Comparison of ENCODE assay signal across 19 cellular contexts in genomic region chr6:160040527-160041264, GRCh38.
DNase-seq lines count a peak whose midpoint lies in the region; ATAC-seq and TF ChIP-seq lines count a peak whose summit lies in the region.
"Had no signal": no experiment of that assay in that cellular context is flagged by ENCODE, and none has a peak within 500 bp of the region (broad histone marks: within the 10 kb centered on the region; RNA-seq: fewer than 3 reads in every experiment).

No MANE protein-coding gene starts in this region.

- peak overlapping the region; percentile 13 for H3K27ac ChIP-seq in left ventricle myocardium inferior (replicated peaks)
- no peak overlapping the region for H3K27ac ChIP-seq in heart left ventricle
- H3K27ac ChIP-seq: testis had no signal

- H3K36me3 ChIP-seq in left ventricle myocardium inferior (peaks cover 61% of the 10 kb centered on the region), heart left ventricle (peaks cover 0 to 99% (median 58%) of the 10 kb centered on the region in 9 donors)

- H3K9me3 ChIP-seq in left ventricle myocardium inferior (replicated peaks) (no peaks in the 10 kb centered on the region), heart left ventricle (no peaks in the 10 kb centered on the region)
- H3K9me3 ChIP-seq: testis had no signal

- TF ChIP-seq CTCF in left ventricle myocardium inferior (IDR thresholded peaks at IDR 0.05; ENCODE audit: borderline replicate concordance) (no peak), heart left ventricle (IDR thresholded peaks at IDR 0.05) (no peak), chondrocyte (IDR thresholded peaks at IDR 0.05) (no peak), natural killer cell (IDR thresholded peaks at IDR 0.05) (no peak)

- 93 to 96% (median 94%) methylated on average over 19 of the region's 19 CpGs for WGBS in heart left ventricle, 4 donors

- H3K4me1 ChIP-seq in left ventricle myocardium inferior (peaks cover 64% of the 10 kb centered on the region), heart left ventricle (peaks cover 0 to 59% (median 15%) of the 10 kb centered on the region in 12 donors)
- H3K4me1 ChIP-seq: testis had no signal

- H3K9me3 Mint-ChIP-seq in chondrocyte (ENCODE audit: low read depth) (no peaks in the 10 kb centered on the region), natural killer cell (no peaks in the 10 kb centered on the region)
- H3K9me3 Mint-ChIP-seq: CD4-positive, CD25-positive, alpha-beta regulatory T cell; neural crest cell had no signal

- intact Hi-C loops in left ventricle myocardium inferior (cut with micrococcal nuclease) (no loop called here), heart left ventricle (cut with DNase I) (loop anchor here in 6 of 10 donors (5.0 to 10.0 kb wide), 4 partner anchors 63 to 176 kb away; no protein-coding TSS in a partner anchor), natural killer cell (cut with micrococcal nuclease) (no loop called here)

- H3K36me3 Mint-ChIP-seq in chondrocyte (ENCODE audit: low read depth) (peaks cover 37% of the 10 kb centered on the region), natural killer cell (peaks cover 35% of the 10 kb centered on the region)

- DNase-seq in left ventricle myocardium inferior (no peak), heart left ventricle (no peak), chondrocyte (ENCODE audit: low spot score) (no peak), natural killer cell (no peak), cerebellum (ENCODE audit: low spot score) (no peak), COR-L47 (lab: John Stamatoyannopoulos, UW) (no peak)
- DNase-seq: activated CD4-positive, alpha-beta T cell treated with anti-CD3 and anti-CD28 coated beads for 4 hours; activated CD8-positive, alpha-beta memory T cell treated with anti-CD3 and anti-CD28 coated beads, Interleukin-2, amount 50 U/mL, for 48 hours; effector CD8-positive, alpha-beta T cell; NCI-H146; NCI-H526 treated with DMSO at 0.1 percent for 48 hours; SHP77; stimulated activated CD4-positive, alpha-beta T cell treated with anti-CD3 and anti-CD28 coated beads, Interleukin-12 subunit alpha, Interleukin-12 subunit beta, amount 100 ng/mL, for 4 hours; stimulated activated CD8-positive, alpha-beta memory T cell treated with anti-CD3 and anti-CD28 coated beads, Interleukin-4, amount 100 ng/mL, for 48 hours had no signal

- no peak for TF ChIP-seq POLR2A in heart left ventricle (IDR thresholded peaks at IDR 0.05)

- H3K27me3 ChIP-seq in left ventricle myocardium inferior (ENCODE audit: low read depth) (no peaks in the 10 kb centered on the region), heart left ventricle (no peaks in the 10 kb centered on the region)
- H3K27me3 ChIP-seq: testis had no signal

- ATAC-seq in heart left ventricle (no peak), natural killer cell (no peak), esophagus mucosa (no peak), GM21786 (IDR thresholded peaks at IDR 0.05; ENCODE audit: unreplicated experiment) (no peak)

- H3K4me3 Mint-ChIP-seq in chondrocyte (ENCODE audit: unreplicated experiment) (no peak overlapping the region), natural killer cell (no peak overlapping the region)
- H3K4me3 Mint-ChIP-seq: CD4-positive, CD25-positive, alpha-beta regulatory T cell; neural crest cell had no signal

- H3K4me3 ChIP-seq in left ventricle myocardium inferior (no peak overlapping the region), heart left ventricle (no peak overlapping the region)
- H3K4me3 ChIP-seq: testis had no signal

- no peaks in the 10 kb centered on the region for H3K27me3 Mint-ChIP-seq in chondrocyte (ENCODE audit: low read depth)
- H3K27me3 Mint-ChIP-seq in natural killer cell (ENCODE audit: low read depth in 2 of 2), result no peaks in the 10 kb centered on the region
- H3K27me3 Mint-ChIP-seq: CD4-positive, CD25-positive, alpha-beta regulatory T cell had no signal

- H3K4me1 Mint-ChIP-seq in chondrocyte (ENCODE audit: low read depth) (peaks cover 59% of the 10 kb centered on the region), natural killer cell (peaks cover 44 to 45% of the 10 kb centered on the region in 2 donors)
- H3K4me1 Mint-ChIP-seq: neural crest cell had no signal

- peak overlapping the region; percentile 82 for H3K27ac Mint-ChIP-seq in chondrocyte (ENCODE audit: unreplicated experiment)
- peak overlapping the region; percentile 27 to 56 for H3K27ac Mint-ChIP-seq in natural killer cell
- H3K27ac Mint-ChIP-seq: CD4-positive, CD25-positive, alpha-beta regulatory T cell had no signal

Comparison
In these comparisons a context has a peak if more than half of its experiments do, and no peak if none do; other contexts are left out.
1. intact Hi-C loops: an anchor here in heart left ventricle (5.0 to 10.0 kb wide); none called in left ventricle myocardium inferior and natural killer cell.